ENCODE assay signal across 1 cellular context in the genomic region with DNA sequence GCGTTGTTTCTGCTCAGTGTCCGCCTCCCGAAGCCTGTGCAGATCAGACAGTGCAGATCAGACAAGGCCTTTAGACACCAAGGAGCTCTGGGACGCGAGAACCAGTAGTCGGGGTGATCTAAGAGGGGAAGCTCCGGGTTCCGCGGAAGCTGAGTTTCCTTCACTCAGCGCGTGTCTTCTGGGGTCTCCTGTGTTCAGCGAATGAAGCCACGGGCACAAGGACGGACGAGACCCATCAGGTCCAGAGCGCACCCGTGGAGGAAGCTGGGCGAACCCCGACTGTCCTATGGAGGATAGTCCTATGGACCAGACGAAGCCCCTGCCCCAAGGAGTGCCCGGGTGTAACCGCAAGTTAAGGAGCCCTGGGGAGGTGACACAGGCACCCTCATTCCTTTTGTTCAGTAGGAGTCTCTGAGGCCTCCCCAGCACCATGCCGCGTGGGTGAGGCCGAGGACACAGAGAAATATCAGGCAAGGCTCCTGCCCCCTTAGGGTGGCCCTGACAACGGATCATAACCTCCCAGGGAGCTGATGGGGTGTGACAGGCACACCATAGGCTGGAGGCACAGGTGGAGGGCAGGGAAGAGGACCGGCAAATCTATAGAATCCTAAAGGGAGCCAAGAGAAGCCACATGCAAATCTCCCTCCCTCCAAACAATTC.
TF ChIP-seq lines count a peak whose summit lies in the region.

No MANE protein-coding gene starts in this region.

TF ChIP-seq in HepG2, 621 proteins besides CTCF, POLR2A, EP300 and RAD21 (continued from another document and continues in another):
- TF ChIP-seq MAX (IDR thresholded peaks at IDR 0.05) (peak; percentile 57; the same call in 1 of the 2 replicates), ZNF792 (CRISPR knock-in tag; IDR thresholded peaks at IDR 0.05) (no peak), ZSCAN5A (CRISPR knock-in tag; IDR thresholded peaks at IDR 0.05; ENCODE audit: borderline replicate concordance) (0 out of 2 replicates have a peak, but pooled peaks have one; percentile 30), ZNF75D (CRISPR knock-in tag; IDR thresholded peaks at IDR 0.05; ENCODE audit: borderline replicate concordance) (no peak), KDM5B (CRISPR knock-in tag; IDR thresholded peaks at IDR 0.05; ENCODE audit: borderline replicate concordance) (0 out of 2 replicates have a peak, but pooled peaks have one; percentile 38), FOXC1 (CRISPR knock-in tag; IDR thresholded peaks at IDR 0.05; ENCODE audit: borderline replicate concordance) (no peak), KAT2B (IDR thresholded peaks at IDR 0.05; ENCODE audit: borderline replicate concordance, low read depth, low read length) (no peak), ZNF24 (IDR thresholded peaks at IDR 0.05) (no peak), BORCS8-MEF2B (CRISPR knock-in tag; IDR thresholded peaks at IDR 0.05) (0 out of 2 replicates have a peak, but pooled peaks have one; percentile 40), ZNF883 (CRISPR knock-in tag; IDR thresholded peaks at IDR 0.05; ENCODE audit: not compliant biosample characterization) (no peak), ZFY (CRISPR knock-in tag; IDR thresholded peaks at IDR 0.05) (peak; percentile 53; the same call in 1 of the 2 replicates), JARID2 (CRISPR knock-in tag; IDR thresholded peaks at IDR 0.05; ENCODE audit: insufficient replicate concordance) (no peak), PCBP1 (IDR thresholded peaks at IDR 0.05; ENCODE audit: borderline replicate concordance, low read depth, low read length) (no peak), ZNF572 (CRISPR knock-in tag; IDR thresholded peaks at IDR 0.05) (no peak), ZNF317 (CRISPR knock-in tag; IDR thresholded peaks at IDR 0.05) (no peak), SALL1 (CRISPR knock-in tag; IDR thresholded peaks at IDR 0.05) (no peak; the same call in 1 of the 2 replicates), ZNF549 (CRISPR knock-in tag; IDR thresholded peaks at IDR 0.05) (no peak), NR2F6 (IDR thresholded peaks at IDR 0.05) (no peak), NR2F6 (CRISPR knock-in tag; IDR thresholded peaks at IDR 0.05) (no peak), ZFX (CRISPR knock-in tag; IDR thresholded peaks at IDR 0.05; ENCODE audit: low read depth) (peak; percentile 58), SOX6 (IDR thresholded peaks at IDR 0.05) (no peak), SOX6 (CRISPR knock-in tag; IDR thresholded peaks at IDR 0.05) (no peak), THAP11 (CRISPR knock-in tag; IDR thresholded peaks at IDR 0.05) (no peak), ELF4 (CRISPR knock-in tag; IDR thresholded peaks at IDR 0.05; ENCODE audit: borderline replicate concordance) (no peak), FLYWCH1 (CRISPR knock-in tag; IDR thresholded peaks at IDR 0.05) (no peak), TOPORS (CRISPR knock-in tag; IDR thresholded peaks at IDR 0.05) (peak; percentile 52), ZNF672 (CRISPR knock-in tag; IDR thresholded peaks at IDR 0.05) (no peak), ZNF777 (CRISPR knock-in tag; IDR thresholded peaks at IDR 0.05) (no peak), ZNF891 (CRISPR knock-in tag; IDR thresholded peaks at IDR 0.05) (peak; percentile 64; the same call in 1 of the 2 replicates), CENPT (CRISPR knock-in tag; IDR thresholded peaks at IDR 0.05; ENCODE audit: low read depth) (no peak), DPF2 (CRISPR knock-in tag; IDR thresholded peaks at IDR 0.05; ENCODE audit: borderline replicate concordance, low read depth) (no peak), ZSCAN9 (CRISPR knock-in tag; IDR thresholded peaks at IDR 0.05; ENCODE audit: borderline replicate concordance) (0 out of 2 replicates have a peak, but pooled peaks have one; percentile 11), ZNF264 (CRISPR knock-in tag; IDR thresholded peaks at IDR 0.05) (no peak), DZIP1 (CRISPR knock-in tag; IDR thresholded peaks at IDR 0.05) (no peak), ZBTB38 (CRISPR knock-in tag; IDR thresholded peaks at IDR 0.05) (peak; percentile 96), ZNF558 (CRISPR knock-in tag; IDR thresholded peaks at IDR 0.05; ENCODE audit: borderline replicate concordance) (0 out of 2 replicates have a peak, but pooled peaks have one; percentile 25), PRPF4 (IDR thresholded peaks at IDR 0.05; ENCODE audit: low read depth, low read length, poor library complexity, severe bottlenecking) (peak; percentile 24)
- TF ChIP-seq, protein P1, sequence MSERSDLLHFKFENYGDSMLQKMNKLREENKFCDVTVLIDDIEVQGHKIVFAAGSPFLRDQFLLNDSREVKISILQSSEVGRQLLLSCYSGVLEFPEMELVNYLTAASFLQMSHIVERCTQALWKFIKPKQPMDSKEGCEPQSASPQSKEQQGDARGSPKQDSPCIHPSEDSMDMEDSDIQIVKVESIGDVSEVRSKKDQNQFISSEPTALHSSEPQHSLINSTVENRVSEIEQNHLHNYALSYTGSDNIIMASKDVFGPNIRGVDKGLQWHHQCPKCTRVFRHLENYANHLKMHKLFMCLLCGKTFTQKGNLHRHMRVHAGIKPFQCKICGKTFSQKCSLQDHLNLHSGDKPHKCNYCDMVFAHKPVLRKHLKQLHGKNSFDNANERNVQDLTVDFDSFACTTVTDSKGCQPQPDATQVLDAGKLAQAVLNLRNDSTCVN (CRISPR knock-in tag; IDR thresholded peaks at IDR 0.05; ENCODE audit: borderline replicate concordance), result no peak
- TF ChIP-seq, protein P2, sequence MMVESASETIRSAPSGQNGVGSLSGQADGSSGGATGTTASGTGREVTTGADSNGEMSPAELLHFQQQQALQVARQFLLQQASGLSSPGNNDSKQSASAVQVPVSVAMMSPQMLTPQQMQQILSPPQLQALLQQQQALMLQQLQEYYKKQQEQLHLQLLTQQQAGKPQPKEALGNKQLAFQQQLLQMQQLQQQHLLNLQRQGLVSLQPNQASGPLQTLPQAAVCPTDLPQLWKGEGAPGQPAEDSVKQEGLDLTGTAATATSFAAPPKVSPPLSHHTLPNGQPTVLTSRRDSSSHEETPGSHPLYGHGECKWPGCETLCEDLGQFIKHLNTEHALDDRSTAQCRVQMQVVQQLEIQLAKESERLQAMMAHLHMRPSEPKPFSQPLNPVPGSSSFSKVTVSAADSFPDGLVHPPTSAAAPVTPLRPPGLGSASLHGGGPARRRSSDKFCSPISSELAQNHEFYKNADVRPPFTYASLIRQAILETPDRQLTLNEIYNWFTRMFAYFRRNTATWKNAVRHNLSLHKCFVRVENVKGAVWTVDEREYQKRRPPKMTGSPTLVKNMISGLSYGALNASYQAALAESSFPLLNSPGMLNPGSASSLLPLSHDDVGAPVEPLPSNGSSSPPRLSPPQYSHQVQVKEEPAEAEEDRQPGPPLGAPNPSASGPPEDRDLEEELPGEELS (CRISPR knock-in tag; IDR thresholded peaks at IDR 0.05), result no peak
- TF ChIP-seq, protein P3, sequence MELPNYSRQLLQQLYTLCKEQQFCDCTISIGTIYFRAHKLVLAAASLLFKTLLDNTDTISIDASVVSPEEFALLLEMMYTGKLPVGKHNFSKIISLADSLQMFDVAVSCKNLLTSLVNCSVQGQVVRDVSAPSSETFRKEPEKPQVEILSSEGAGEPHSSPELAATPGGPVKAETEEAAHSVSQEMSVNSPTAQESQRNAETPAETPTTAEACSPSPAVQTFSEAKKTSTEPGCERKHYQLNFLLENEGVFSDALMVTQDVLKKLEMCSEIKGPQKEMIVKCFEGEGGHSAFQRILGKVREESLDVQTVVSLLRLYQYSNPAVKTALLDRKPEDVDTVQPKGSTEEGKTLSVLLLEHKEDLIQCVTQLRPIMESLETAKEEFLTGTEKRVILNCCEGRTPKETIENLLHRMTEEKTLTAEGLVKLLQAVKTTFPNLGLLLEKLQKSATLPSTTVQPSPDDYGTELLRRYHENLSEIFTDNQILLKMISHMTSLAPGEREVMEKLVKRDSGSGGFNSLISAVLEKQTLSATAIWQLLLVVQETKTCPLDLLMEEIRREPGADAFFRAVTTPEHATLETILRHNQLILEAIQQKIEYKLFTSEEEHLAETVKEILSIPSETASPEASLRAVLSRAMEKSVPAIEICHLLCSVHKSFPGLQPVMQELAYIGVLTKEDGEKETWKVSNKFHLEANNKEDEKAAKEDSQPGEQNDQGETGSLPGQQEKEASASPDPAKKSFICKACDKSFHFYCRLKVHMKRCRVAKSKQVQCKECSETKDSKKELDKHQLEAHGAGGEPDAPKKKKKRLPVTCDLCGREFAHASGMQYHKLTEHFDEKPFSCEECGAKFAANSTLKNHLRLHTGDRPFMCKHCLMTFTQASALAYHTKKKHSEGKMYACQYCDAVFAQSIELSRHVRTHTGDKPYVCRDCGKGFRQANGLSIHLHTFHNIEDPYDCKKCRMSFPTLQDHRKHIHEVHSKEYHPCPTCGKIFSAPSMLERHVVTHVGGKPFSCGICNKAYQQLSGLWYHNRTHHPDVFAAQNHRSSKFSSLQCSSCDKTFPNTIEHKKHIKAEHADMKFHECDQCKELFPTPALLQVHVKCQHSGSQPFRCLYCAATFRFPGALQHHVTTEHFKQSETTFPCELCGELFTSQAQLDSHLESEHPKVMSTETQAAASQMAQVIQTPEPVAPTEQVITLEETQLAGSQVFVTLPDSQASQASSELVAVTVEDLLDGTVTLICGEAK (IDR thresholded peaks at IDR 0.05), result no peak
- TF ChIP-seq, protein P3 (CRISPR knock-in tag; IDR thresholded peaks at IDR 0.05), result no peak
- TF ChIP-seq, protein P4, sequence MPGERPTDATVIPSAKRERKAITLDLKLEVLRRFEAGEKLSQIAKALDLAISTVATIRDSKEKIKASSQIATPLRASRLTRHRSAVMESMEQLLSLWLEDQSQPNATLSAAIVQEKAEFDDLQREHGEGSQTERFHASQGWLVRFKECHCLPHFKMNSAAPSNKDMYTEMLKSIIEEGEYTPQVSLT (CRISPR knock-in tag; IDR thresholded peaks at IDR 0.05; ENCODE audit: borderline replicate concordance, low read depth), result no peak
- TF ChIP-seq, protein P5, sequence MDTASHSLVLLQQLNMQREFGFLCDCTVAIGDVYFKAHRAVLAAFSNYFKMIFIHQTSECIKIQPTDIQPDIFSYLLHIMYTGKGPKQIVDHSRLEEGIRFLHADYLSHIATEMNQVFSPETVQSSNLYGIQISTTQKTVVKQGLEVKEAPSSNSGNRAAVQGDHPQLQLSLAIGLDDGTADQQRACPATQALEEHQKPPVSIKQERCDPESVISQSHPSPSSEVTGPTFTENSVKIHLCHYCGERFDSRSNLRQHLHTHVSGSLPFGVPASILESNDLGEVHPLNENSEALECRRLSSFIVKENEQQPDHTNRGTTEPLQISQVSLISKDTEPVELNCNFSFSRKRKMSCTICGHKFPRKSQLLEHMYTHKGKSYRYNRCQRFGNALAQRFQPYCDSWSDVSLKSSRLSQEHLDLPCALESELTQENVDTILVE (CRISPR knock-in tag; IDR thresholded peaks at IDR 0.05), result no peak
